ENCODE assay signal across 9 cellular contexts in the genomic region with DNA sequence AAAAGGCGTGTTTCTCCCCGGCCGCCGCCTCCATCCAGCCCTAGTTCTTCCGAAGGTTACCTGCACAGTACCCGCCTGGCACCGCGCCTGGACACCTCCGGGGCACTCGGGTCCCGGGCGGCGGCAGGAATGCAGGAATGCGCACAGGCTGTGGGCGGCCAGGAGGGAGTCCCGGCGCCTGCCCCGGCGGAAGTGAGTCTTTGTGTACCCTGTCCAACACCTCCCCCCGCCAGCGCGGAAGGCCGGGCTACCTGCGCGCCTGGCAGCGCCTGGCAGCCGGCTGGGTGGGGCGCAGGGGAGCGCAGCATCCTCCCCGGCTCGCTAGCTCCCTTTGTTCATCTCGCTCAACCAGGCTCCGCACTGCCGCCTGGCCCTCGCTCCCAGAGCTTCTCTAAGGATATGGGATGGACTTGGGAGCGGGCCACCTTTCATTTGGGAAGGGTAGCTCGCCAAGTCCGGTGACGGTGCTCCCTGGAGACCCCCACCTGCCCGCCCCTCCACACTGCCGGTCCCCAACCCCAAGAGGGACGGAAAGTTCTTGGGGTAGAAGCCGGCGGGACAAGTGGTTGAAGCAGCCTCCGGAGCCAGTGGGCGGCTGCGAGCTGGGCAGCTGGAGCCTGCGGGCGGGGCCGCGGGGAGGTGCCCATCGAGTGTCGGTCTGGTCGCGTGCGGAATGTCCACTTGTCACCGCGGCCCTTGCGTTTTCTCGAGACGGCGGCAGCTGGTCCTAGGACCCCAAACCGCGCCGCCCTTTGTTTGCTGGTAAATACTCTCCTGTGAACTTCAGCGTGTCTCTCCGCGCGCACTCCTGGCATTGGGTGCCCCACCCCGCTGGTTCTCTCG.
DNase-seq lines count a peak whose midpoint lies in the region; ATAC-seq and TF ChIP-seq lines count a peak whose summit lies in the region.
"Had no signal": no experiment of that assay in that cellular context is flagged by ENCODE, and none has a peak within 500 bp of the region (broad histone marks: within the 10 kb centered on the region; RNA-seq: fewer than 3 reads in every experiment).

No MANE protein-coding gene starts in this region.

- H3K36me3 ChIP-seq in muscle layer of duodenum (ENCODE audit: control insufficient read depth in 1 of 2, insufficient read depth in 2 of 2, low read length in 2 of 2) = no peaks in the 10 kb centered on the region

- CTCF ChIA-PET in AG04449 (lab: Yijun Ruan, JAX) = no interaction called here

- POLR2A ChIA-PET in AG04449 (lab: Yijun Ruan, JAX) = interaction anchor here (0.5 to 0.6 kb wide), 2 partner anchors 141 to 287 kb away, joined by 3 read pairs; no protein-coding TSS in a partner anchor

- H3K9me3 ChIP-seq in muscle layer of duodenum (ENCODE audit: control insufficient read depth in 1 of 2, low read length in 2 of 2) = no peaks in the 10 kb centered on the region

- H3K27me3 ChIP-seq in muscle layer of duodenum (ENCODE audit: low read depth, low read length) = no peaks in the 10 kb centered on the region

- no peak overlapping the region for H3K27ac ChIP-seq in muscle layer of duodenum (ENCODE audit: low read length)

- DNase-seq in AG04449 (ENCODE audit: low read depth, low spot score) (no peak), NCI-H1417 (lab: John Stamatoyannopoulos, UW) (peak in 2 of 3 experiments; percentile 82 to 87), epithelial cell of esophagus (ENCODE audit: low read depth) (peak; percentile 47), NAMALWA (ENCODE audit: low spot score) (no peak)
- DNase-seq in activated CD4-positive, alpha-beta T cell treated with anti-CD3 and anti-CD28 coated beads, Interleukin-2, amount 50 U/mL, for 48 hours = no peak
- DNase-seq in activated CD8-positive, alpha-beta memory T cell treated with anti-CD3 and anti-CD28 coated beads, Interleukin-2, amount 50 U/mL, for 48 hours = no peak
- DNase-seq: activated B cell treated with CpG ODN at 0.5 μM for 24 hours had no signal

- peaks cover 0 to 13% of the 10 kb centered on the region in 2 donors for H3K4me1 ChIP-seq in muscle layer of duodenum (ENCODE audit: control insufficient read depth in 1 of 2, insufficient read depth in 2 of 2, low read length in 2 of 2)

- H3K4me3 ChIP-seq in AG04449 (ENCODE audit: low read depth, low read length) = peak overlapping the region; percentile 52
- H3K4me3 ChIP-seq in epithelial cell of esophagus (ENCODE audit: low read length) = no peak overlapping the region
- H3K4me3 ChIP-seq in muscle layer of duodenum (ENCODE audit: low read depth in 1 of 2, low read length in 2 of 2) = peak overlapping the region; percentile 30 to 90

- TF ChIP-seq CTCF in AG04449 (IDR thresholded peaks at IDR 0.05; ENCODE audit: insufficient read depth, low read length, missing control alignments) (no peak), epithelial cell of esophagus (IDR thresholded peaks at IDR 0.05; ENCODE audit: insufficient read depth, low read depth, low read length, missing control alignments) (no peak)

- ATAC-seq in GM21717 (IDR thresholded peaks at IDR 0.05; ENCODE audit: unreplicated experiment) = no peak

Comparison
In these comparisons a context has a peak if more than half of its experiments do, and no peak if none do; other contexts are left out.
1. DNase-seq: peak in NCI-H1417 (2 of 3) and epithelial cell of esophagus (single experiment); none in AG04449 (single experiment), NAMALWA (single experiment), activated CD4-positive, alpha-beta T cell treated with anti-CD3 and anti-CD28 coated beads, Interleukin-2, amount 50 U/mL, for 48 hours (0 of 2) and activated CD8-positive, alpha-beta memory T cell treated with anti-CD3 and anti-CD28 coated beads, Interleukin-2, amount 50 U/mL, for 48 hours (single experiment).